Comparison of ENCODE assay signal across 27 cellular contexts in genomic region chr10:112187527-112187926, GRCh38.
"Had no signal": no experiment of that assay in that cellular context is flagged by ENCODE, and none has a peak within 500 bp of the region (broad histone marks: within the 10 kb centered on the region; RNA-seq: fewer than 3 reads in every experiment).

No MANE protein-coding gene starts in this region.

- H3K36me3 ChIP-seq: colonic mucosa, esophagus muscularis mucosa, esophagus squamous epithelium, gastrocnemius medialis, gastroesophageal sphincter, heart left ventricle, heart right ventricle had no signal

- H3K27ac ChIP-seq: colonic mucosa, coronary artery, dorsolateral prefrontal cortex, epithelial cell of prostate, esophagus muscularis mucosa, esophagus squamous epithelium, foreskin keratinocyte, gastrocnemius medialis, gastroesophageal sphincter, heart left ventricle, heart right ventricle had no signal

- H3K4me1 ChIP-seq: colonic mucosa, foreskin keratinocyte had no signal

- FAIRE-seq: colon, endometrium, endothelial cell of umbilical vein had no signal

- H3K4me3 ChIP-seq: colonic mucosa, coronary artery, dorsolateral prefrontal cortex, esophagus muscularis mucosa, esophagus squamous epithelium, gastrocnemius medialis, gastroesophageal sphincter, heart left ventricle, heart right ventricle had no signal

- ATAC-seq: effector memory CD8-positive, alpha-beta T cell; esophagus mucosa; foreskin keratinocyte; gastrocnemius medialis; gastroesophageal sphincter; heart left ventricle; heart right ventricle had no signal

- H3K9me3 ChIP-seq: colonic mucosa, esophagus squamous epithelium, gastrocnemius medialis, gastroesophageal sphincter had no signal

- H3K27me3 ChIP-seq: colonic mucosa, dorsolateral prefrontal cortex, esophagus muscularis mucosa, esophagus squamous epithelium, foreskin keratinocyte, gastrocnemius medialis, gastroesophageal sphincter, heart left ventricle, heart right ventricle had no signal

- DNase-seq: colonic mucosa; cortex of kidney; dermis blood vessel endothelial cell; dorsolateral prefrontal cortex; effector CD4-positive, alpha-beta T cell; effector CD8-positive, alpha-beta T cell; effector memory CD4-positive, alpha-beta T cell; effector memory CD8-positive, alpha-beta T cell; endodermal cell; erythroblast; esophagus squamous epithelium; foreskin fibroblast; foreskin keratinocyte; foreskin melanocyte; gastrocnemius medialis; glutamatergic neuron; head of caudate nucleus; heart left ventricle; heart right ventricle had no signal
